2 cellular contexts compared by ENCODE assay signal in the genomic region with DNA sequence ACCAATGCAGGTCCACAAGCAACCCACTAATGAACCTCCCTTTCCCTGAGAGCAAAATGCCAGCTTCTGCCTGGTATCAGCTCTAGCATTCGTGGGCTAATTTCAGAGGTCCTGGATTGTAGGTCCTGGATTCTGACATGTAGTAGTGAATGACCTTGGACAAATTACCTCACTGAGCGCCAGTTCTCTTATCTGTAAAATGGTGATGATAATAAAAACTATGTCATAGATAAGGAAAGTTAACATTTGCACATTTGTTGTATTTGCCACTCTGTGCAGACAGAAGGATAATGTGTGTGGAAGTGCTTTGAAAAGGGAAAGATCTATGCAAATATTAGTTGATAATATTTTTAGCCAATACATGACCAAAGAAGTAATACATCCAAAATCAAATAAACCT.
TF ChIP-seq lines count a peak whose summit lies in the region.

No MANE protein-coding gene starts in this region.

TF ChIP-seq in H1, 55 proteins besides CTCF, POLR2A, EP300 and RAD21:
- TF ChIP-seq CBX8 (IDR thresholded peaks at IDR 0.05; ENCODE audit: borderline replicate concordance, low read depth, low read length), result no peak
- no peak for TF ChIP-seq BCL11A (IDR thresholded peaks at IDR 0.05; ENCODE audit: low read depth in 2 of 2, low read length in 2 of 2)
- no peak for TF ChIP-seq GABPA (IDR thresholded peaks at IDR 0.05; ENCODE audit: borderline replicate concordance, insufficient read depth, low read length)
- TF ChIP-seq NANOG (IDR thresholded peaks at IDR 0.05; ENCODE audit: insufficient read depth, low read depth, low read length, poor library complexity, severe bottlenecking), result no peak
- no peak for TF ChIP-seq HDAC2 (IDR thresholded peaks at IDR 0.05; ENCODE audit: borderline replicate concordance in 1 of 2, low read depth in 2 of 2, low read length in 2 of 2)
- no peak for TF ChIP-seq ZNF274 (IDR thresholded peaks at IDR 0.05; ENCODE audit: borderline replicate concordance, extremely low read depth, low read length)
- TF ChIP-seq, protein P1, sequence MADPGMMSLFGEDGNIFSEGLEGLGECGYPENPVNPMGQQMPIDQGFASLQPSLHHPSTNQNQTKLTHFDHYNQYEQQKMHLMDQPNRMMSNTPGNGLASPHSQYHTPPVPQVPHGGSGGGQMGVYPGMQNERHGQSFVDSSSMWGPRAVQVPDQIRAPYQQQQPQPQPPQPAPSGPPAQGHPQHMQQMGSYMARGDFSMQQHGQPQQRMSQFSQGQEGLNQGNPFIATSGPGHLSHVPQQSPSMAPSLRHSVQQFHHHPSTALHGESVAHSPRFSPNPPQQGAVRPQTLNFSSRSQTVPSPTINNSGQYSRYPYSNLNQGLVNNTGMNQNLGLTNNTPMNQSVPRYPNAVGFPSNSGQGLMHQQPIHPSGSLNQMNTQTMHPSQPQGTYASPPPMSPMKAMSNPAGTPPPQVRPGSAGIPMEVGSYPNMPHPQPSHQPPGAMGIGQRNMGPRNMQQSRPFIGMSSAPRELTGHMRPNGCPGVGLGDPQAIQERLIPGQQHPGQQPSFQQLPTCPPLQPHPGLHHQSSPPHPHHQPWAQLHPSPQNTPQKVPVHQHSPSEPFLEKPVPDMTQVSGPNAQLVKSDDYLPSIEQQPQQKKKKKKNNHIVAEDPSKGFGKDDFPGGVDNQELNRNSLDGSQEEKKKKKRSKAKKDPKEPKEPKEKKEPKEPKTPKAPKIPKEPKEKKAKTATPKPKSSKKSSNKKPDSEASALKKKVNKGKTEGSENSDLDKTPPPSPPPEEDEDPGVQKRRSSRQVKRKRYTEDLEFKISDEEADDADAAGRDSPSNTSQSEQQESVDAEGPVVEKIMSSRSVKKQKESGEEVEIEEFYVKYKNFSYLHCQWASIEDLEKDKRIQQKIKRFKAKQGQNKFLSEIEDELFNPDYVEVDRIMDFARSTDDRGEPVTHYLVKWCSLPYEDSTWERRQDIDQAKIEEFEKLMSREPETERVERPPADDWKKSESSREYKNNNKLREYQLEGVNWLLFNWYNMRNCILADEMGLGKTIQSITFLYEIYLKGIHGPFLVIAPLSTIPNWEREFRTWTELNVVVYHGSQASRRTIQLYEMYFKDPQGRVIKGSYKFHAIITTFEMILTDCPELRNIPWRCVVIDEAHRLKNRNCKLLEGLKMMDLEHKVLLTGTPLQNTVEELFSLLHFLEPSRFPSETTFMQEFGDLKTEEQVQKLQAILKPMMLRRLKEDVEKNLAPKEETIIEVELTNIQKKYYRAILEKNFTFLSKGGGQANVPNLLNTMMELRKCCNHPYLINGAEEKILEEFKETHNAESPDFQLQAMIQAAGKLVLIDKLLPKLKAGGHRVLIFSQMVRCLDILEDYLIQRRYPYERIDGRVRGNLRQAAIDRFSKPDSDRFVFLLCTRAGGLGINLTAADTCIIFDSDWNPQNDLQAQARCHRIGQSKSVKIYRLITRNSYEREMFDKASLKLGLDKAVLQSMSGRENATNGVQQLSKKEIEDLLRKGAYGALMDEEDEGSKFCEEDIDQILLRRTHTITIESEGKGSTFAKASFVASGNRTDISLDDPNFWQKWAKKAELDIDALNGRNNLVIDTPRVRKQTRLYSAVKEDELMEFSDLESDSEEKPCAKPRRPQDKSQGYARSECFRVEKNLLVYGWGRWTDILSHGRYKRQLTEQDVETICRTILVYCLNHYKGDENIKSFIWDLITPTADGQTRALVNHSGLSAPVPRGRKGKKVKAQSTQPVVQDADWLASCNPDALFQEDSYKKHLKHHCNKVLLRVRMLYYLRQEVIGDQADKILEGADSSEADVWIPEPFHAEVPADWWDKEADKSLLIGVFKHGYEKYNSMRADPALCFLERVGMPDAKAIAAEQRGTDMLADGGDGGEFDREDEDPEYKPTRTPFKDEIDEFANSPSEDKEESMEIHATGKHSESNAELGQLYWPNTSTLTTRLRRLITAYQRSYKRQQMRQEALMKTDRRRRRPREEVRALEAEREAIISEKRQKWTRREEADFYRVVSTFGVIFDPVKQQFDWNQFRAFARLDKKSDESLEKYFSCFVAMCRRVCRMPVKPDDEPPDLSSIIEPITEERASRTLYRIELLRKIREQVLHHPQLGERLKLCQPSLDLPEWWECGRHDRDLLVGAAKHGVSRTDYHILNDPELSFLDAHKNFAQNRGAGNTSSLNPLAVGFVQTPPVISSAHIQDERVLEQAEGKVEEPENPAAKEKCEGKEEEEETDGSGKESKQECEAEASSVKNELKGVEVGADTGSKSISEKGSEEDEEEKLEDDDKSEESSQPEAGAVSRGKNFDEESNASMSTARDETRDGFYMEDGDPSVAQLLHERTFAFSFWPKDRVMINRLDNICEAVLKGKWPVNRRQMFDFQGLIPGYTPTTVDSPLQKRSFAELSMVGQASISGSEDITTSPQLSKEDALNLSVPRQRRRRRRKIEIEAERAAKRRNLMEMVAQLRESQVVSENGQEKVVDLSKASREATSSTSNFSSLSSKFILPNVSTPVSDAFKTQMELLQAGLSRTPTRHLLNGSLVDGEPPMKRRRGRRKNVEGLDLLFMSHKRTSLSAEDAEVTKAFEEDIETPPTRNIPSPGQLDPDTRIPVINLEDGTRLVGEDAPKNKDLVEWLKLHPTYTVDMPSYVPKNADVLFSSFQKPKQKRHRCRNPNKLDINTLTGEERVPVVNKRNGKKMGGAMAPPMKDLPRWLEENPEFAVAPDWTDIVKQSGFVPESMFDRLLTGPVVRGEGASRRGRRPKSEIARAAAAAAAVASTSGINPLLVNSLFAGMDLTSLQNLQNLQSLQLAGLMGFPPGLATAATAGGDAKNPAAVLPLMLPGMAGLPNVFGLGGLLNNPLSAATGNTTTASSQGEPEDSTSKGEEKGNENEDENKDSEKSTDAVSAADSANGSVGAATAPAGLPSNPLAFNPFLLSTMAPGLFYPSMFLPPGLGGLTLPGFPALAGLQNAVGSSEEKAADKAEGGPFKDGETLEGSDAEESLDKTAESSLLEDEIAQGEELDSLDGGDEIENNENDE (IDR thresholded peaks at IDR 0.05; ENCODE audit: insufficient replicate concordance, low read length), result no peak
- TF ChIP-seq JUND (IDR thresholded peaks at IDR 0.05; ENCODE audit: low read length), result no peak
- no peak for TF ChIP-seq SP2 (IDR thresholded peaks at IDR 0.05; ENCODE audit: low read length)
- TF ChIP-seq BACH1 (IDR thresholded peaks at IDR 0.05; ENCODE audit: low read length), result no peak
- no peak for TF ChIP-seq EGR1 (IDR thresholded peaks at IDR 0.05; ENCODE audit: borderline replicate concordance, low read depth, low read length)
- no peak for TF ChIP-seq SAP30 (IDR thresholded peaks at IDR 0.05; ENCODE audit: insufficient read depth, insufficient replicate concordance, low read length)

TF ChIP-seq in SK-N-SH treated with all-trans-retinoic acid at 6 μM for 48 hours, 23 proteins besides CTCF, POLR2A, EP300 and RAD21:
- TF ChIP-seq ZNF8 (CRISPR knock-in tag; IDR thresholded peaks at IDR 0.05) (no peak), GLIS3 (CRISPR knock-in tag; IDR thresholded peaks at IDR 0.05) (no peak), ESRRG (CRISPR knock-in tag; IDR thresholded peaks at IDR 0.05) (no peak), SNAI2 (CRISPR knock-in tag; IDR thresholded peaks at IDR 0.05) (no peak), PPARA (CRISPR knock-in tag; IDR thresholded peaks at IDR 0.05; ENCODE audit: borderline replicate concordance) (no peak), ZNF70 (CRISPR knock-in tag; IDR thresholded peaks at IDR 0.05) (no peak), ZC3H10 (CRISPR knock-in tag; IDR thresholded peaks at IDR 0.05) (no peak), TCF4 (CRISPR knock-in tag; IDR thresholded peaks at IDR 0.05; ENCODE audit: borderline replicate concordance) (no peak), BACH2 (CRISPR knock-in tag; IDR thresholded peaks at IDR 0.05; ENCODE audit: borderline replicate concordance) (no peak), ZFP30 (CRISPR knock-in tag; IDR thresholded peaks at IDR 0.05) (no peak), ZFP3 (CRISPR knock-in tag; IDR thresholded peaks at IDR 0.05) (no peak), CSDC2 (CRISPR knock-in tag; IDR thresholded peaks at IDR 0.05) (no peak), ZNF565 (CRISPR knock-in tag; conservative IDR thresholded peaks at IDR 0.05; ENCODE audit: low read depth) (no peak), ISL1 (CRISPR knock-in tag; IDR thresholded peaks at IDR 0.05) (no peak), RARB (CRISPR knock-in tag; IDR thresholded peaks at IDR 0.05) (no peak), ARNTL (CRISPR knock-in tag; IDR thresholded peaks at IDR 0.05; ENCODE audit: borderline replicate concordance, low read depth) (no peak)
- TF ChIP-seq, protein P2, sequence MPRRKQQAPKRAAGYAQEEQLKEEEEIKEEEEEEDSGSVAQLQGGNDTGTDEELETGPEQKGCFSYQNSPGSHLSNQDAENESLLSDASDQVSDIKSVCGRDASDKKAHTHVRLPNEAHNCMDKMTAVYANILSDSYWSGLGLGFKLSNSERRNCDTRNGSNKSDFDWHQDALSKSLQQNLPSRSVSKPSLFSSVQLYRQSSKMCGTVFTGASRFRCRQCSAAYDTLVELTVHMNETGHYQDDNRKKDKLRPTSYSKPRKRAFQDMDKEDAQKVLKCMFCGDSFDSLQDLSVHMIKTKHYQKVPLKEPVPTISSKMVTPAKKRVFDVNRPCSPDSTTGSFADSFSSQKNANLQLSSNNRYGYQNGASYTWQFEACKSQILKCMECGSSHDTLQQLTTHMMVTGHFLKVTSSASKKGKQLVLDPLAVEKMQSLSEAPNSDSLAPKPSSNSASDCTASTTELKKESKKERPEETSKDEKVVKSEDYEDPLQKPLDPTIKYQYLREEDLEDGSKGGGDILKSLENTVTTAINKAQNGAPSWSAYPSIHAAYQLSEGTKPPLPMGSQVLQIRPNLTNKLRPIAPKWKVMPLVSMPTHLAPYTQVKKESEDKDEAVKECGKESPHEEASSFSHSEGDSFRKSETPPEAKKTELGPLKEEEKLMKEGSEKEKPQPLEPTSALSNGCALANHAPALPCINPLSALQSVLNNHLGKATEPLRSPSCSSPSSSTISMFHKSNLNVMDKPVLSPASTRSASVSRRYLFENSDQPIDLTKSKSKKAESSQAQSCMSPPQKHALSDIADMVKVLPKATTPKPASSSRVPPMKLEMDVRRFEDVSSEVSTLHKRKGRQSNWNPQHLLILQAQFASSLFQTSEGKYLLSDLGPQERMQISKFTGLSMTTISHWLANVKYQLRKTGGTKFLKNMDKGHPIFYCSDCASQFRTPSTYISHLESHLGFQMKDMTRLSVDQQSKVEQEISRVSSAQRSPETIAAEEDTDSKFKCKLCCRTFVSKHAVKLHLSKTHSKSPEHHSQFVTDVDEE (CRISPR knock-in tag; IDR thresholded peaks at IDR 0.05), result no peak
- TF ChIP-seq, protein P3, sequence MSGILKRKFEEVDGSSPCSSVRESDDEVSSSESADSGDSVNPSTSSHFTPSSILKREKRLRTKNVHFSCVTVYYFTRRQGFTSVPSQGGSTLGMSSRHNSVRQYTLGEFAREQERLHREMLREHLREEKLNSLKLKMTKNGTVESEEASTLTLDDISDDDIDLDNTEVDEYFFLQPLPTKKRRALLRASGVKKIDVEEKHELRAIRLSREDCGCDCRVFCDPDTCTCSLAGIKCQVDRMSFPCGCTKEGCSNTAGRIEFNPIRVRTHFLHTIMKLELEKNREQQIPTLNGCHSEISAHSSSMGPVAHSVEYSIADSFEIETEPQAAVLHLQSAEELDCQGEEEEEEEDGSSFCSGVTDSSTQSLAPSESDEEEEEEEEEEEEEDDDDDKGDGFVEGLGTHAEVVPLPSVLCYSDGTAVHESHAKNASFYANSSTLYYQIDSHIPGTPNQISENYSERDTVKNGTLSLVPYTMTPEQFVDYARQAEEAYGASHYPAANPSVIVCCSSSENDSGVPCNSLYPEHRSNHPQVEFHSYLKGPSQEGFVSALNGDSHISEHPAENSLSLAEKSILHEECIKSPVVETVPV (CRISPR knock-in tag; IDR thresholded peaks at IDR 0.05), result no peak
- TF ChIP-seq, protein P4, sequence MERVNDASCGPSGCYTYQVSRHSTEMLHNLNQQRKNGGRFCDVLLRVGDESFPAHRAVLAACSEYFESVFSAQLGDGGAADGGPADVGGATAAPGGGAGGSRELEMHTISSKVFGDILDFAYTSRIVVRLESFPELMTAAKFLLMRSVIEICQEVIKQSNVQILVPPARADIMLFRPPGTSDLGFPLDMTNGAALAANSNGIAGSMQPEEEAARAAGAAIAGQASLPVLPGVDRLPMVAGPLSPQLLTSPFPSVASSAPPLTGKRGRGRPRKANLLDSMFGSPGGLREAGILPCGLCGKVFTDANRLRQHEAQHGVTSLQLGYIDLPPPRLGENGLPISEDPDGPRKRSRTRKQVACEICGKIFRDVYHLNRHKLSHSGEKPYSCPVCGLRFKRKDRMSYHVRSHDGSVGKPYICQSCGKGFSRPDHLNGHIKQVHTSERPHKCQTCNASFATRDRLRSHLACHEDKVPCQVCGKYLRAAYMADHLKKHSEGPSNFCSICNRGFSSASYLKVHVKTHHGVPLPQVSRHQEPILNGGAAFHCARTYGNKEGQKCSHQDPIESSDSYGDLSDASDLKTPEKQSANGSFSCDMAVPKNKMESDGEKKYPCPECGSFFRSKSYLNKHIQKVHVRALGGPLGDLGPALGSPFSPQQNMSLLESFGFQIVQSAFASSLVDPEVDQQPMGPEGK (CRISPR knock-in tag; IDR thresholded peaks at IDR 0.05; ENCODE audit: borderline replicate concordance), result no peak
TF ChIP-seq in SK-N-SH treated with all-trans-retinoic acid at 6 μM for 48 hours: peak in this region for 0.
